Comparison of ENCODE assay signal across 20 cellular contexts in genomic region chr5:37767961-37768360, GRCh38.
DNase-seq lines count a peak whose midpoint lies in the region; ATAC-seq and TF ChIP-seq lines count a peak whose summit lies in the region.
"Had no signal": no experiment of that assay in that cellular context is flagged by ENCODE, and none has a peak within 500 bp of the region (broad histone marks: within the 10 kb centered on the region; RNA-seq: fewer than 3 reads in every experiment).

No MANE protein-coding gene starts in this region.

- peak overlapping the region; percentile 22 to 97 (median 87) for H3K27ac ChIP-seq in dorsolateral prefrontal cortex
- H3K27ac ChIP-seq: BLaER1 treated with 17β-estradiol and CSF1 and Interleukin-3, amounts not matched to agents 10 nM and 100 nM; Peyer's patch had no signal

- TF ChIP-seq CTCF in dorsolateral prefrontal cortex (IDR thresholded peaks at IDR 0.05 in 54 of 56, conservative IDR thresholded peaks at IDR 0.05 in 2 of 56; ENCODE audit: low read depth in 1 of 56, partially characterized antibody in 56 of 56) = peak in 3 of 56 donors; percentile 3 to 20 (median 10)

- DNase-seq in dorsolateral prefrontal cortex (peak in 2 of 10 donors; percentile 24 to 39), hippocampal formation (lab: John Stamatoyannopoulos, UW) (peak; percentile 15 to 84), pons (ENCODE audit: low spot score) (peak; percentile 91), NCI-H1694 (lab: John Stamatoyannopoulos, UW) (no peak), mesenteric fat pad (ENCODE audit: low spot score) (no peak)
- no peak for DNase-seq in stimulated activated naive CD4-positive, alpha-beta T cell treated with Interleukin-2 at 50 U/mL for 16 hours (lab: John Stamatoyannopoulos, UW)
- DNase-seq: ACHN; CD8-positive, alpha-beta T cell; DMS153; Karpas-422; MV-4-11; NCI-H1105 treated with DMSO at 0.1 percent for 48 hours; NCI-H1694 treated with DMSO at 0.1 percent for 48 hours; NCI-H2081 treated with DMSO at 0.1 percent for 48 hours; NCI-H2171 treated with DMSO at 0.1 percent for 48 hours; NCI-H524 treated with DMSO at 0.1 percent for 48 hours; Peyer's patch had no signal

- no peaks in the 10 kb centered on the region for H3K27me3 ChIP-seq in dorsolateral prefrontal cortex
- H3K27me3 ChIP-seq: BLaER1 treated with 17β-estradiol and CSF1 and Interleukin-3, amounts not matched to agents 10 nM and 100 nM; Peyer's patch had no signal

- intact Hi-C loops in dorsolateral prefrontal cortex (cut with DNase I) = loop anchor here (2.0 to 10.0 kb wide), 3 partner anchors 46 to 67 kb away; no protein-coding TSS in a partner anchor

- ATAC-seq in GM21717 (IDR thresholded peaks at IDR 0.05; ENCODE audit: unreplicated experiment) = no peak
- ATAC-seq: CD8-positive, alpha-beta T cell; HCT116 had no signal

- H3K4me3 ChIP-seq in dorsolateral prefrontal cortex = peak overlapping the region in 3 of 59 donors; percentile 9 to 20 (median 10)
- H3K4me3 ChIP-seq: BLaER1 treated with 17β-estradiol and CSF1 and Interleukin-3, amounts not matched to agents 10 nM and 100 nM; Peyer's patch had no signal

Comparison
In these comparisons a context has a peak if more than half of its experiments do, and no peak if none do; other contexts are left out.
1. DNase-seq: peak in hippocampal formation (2 of 2) and pons (single experiment); none in NCI-H1694 (single experiment), stimulated activated naive CD4-positive, alpha-beta T cell treated with Interleukin-2 at 50 U/mL for 16 hours (single experiment) and mesenteric fat pad (single experiment).